In the genomic region with DNA sequence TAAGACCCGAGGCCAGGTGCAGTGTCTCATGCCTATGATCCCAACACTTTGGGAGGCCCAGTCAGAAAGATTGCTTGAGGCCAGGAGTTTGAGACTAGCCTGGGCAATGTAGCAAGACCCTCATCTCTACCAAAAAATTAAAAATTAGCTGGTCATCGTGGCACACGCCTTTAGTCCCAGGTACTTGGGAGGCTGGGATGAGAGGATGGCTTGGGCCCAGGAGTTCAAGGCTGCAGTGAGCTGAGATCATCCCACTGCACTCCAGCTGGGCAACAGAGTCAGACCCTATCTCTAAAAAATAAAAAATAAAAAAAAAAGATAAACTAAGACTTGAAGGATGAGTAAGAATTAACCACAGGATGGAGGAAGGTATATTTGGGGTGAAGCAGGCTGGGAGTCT, we compare ENCODE assay signal across 25 cellular contexts.
"Had no signal": no experiment of that assay in that cellular context is flagged by ENCODE, and none has a peak within 500 bp of the region (broad histone marks: within the 10 kb centered on the region; RNA-seq: fewer than 3 reads in every experiment).

No MANE protein-coding gene starts in this region.

- H3K4me3 ChIP-seq: colonic mucosa, coronary artery, dorsolateral prefrontal cortex, esophagus muscularis mucosa, esophagus squamous epithelium, gastrocnemius medialis, gastroesophageal sphincter, heart left ventricle, heart right ventricle had no signal

- H3K27ac ChIP-seq: colonic mucosa, coronary artery, dorsolateral prefrontal cortex, epithelial cell of prostate, esophagus muscularis mucosa, esophagus squamous epithelium, foreskin keratinocyte, gastrocnemius medialis, gastroesophageal sphincter, heart left ventricle, heart right ventricle had no signal

- ATAC-seq: effector memory CD8-positive, alpha-beta T cell; esophagus mucosa; foreskin keratinocyte; gastrocnemius medialis; gastroesophageal sphincter; heart left ventricle; heart right ventricle had no signal

- H3K27me3 Mint-ChIP-seq: dendritic cell treated with granulocyte-macrophage colony-stimulating factor and Interleukin-4, amounts not matched to agents 40 ng/mL and 50 ng/mL, for 4 days had no signal

- H3K9me3 ChIP-seq: colonic mucosa, gastrocnemius medialis had no signal

- H3K27ac Mint-ChIP-seq: dendritic cell treated with granulocyte-macrophage colony-stimulating factor and Interleukin-4, amounts not matched to agents 40 ng/mL and 50 ng/mL, for 4 days; effector memory CD8-positive, alpha-beta T cell; endodermal cell had no signal

- H3K4me3 Mint-ChIP-seq: dendritic cell treated with granulocyte-macrophage colony-stimulating factor and Interleukin-4, amounts not matched to agents 40 ng/mL and 50 ng/mL, for 4 days; effector memory CD8-positive, alpha-beta T cell; endodermal cell had no signal

- H3K36me3 ChIP-seq: colonic mucosa, esophagus muscularis mucosa, esophagus squamous epithelium, gastrocnemius medialis, gastroesophageal sphincter, heart left ventricle, heart right ventricle had no signal

- DNase-seq: colonic mucosa; cortex of kidney; dermis blood vessel endothelial cell; dorsolateral prefrontal cortex; effector CD4-positive, alpha-beta T cell; effector CD8-positive, alpha-beta T cell; effector memory CD4-positive, alpha-beta T cell; effector memory CD8-positive, alpha-beta T cell; endodermal cell; erythroblast; esophagus squamous epithelium; foreskin fibroblast; foreskin keratinocyte; foreskin melanocyte; gastrocnemius medialis; glutamatergic neuron; head of caudate nucleus; heart left ventricle; heart right ventricle had no signal

- H3K4me1 ChIP-seq: colonic mucosa, esophagus squamous epithelium, foreskin keratinocyte had no signal
